Comparison of ENCODE assay signal across 9 cellular contexts in genomic region chrX:109475174-109475891, GRCh38. TPM values are rescaled to one million over a fixed set of nuclear protein-coding genes. Genes with fewer than 3 reads are reported as not detected.
A peak's percentile ranks its signal among the peaks of the same experiment; 100 is the strongest.
DNase-seq lines count a peak whose midpoint lies in the region; ATAC-seq and TF ChIP-seq lines count a peak whose summit lies in the region.
"Had no signal": no experiment of that assay in that cellular context is flagged by ENCODE, and none has a peak within 500 bp of the region (broad histone marks: within the 10 kb centered on the region; RNA-seq: fewer than 3 reads in every experiment).

No MANE protein-coding gene starts in this region.

- TF ChIP-seq EP300 in sigmoid colon (IDR thresholded peaks at IDR 0.05): no peak

- no peak overlapping the region for H3K27ac Mint-ChIP-seq in activated naive CD4-positive, alpha-beta T cell treated with anti-CD3 and anti-CD28 coated beads for 36 hours
- no peak overlapping the region for H3K27ac Mint-ChIP-seq in activated naive CD4-positive, alpha-beta T cell treated with anti-CD3 and anti-CD28 coated beads, Interleukin-2, amount 10 ng/mL, durations not matched to agents 7 days and 5 days

- CTCF ChIA-PET in activated naive CD4-positive, alpha-beta T cell treated with anti-CD3 and anti-CD28 coated beads for 36 hours (lab: Charles Lee): interaction anchor here (0.7 to 1.9 kb wide), 2 partner anchors 308 to 416 kb away, joined by 3 to 7 read pairs; no protein-coding TSS in a partner anchor
- CTCF ChIA-PET in activated naive CD4-positive, alpha-beta T cell treated with anti-CD3 and anti-CD28 coated beads, Interleukin-2, amount 10 ng/mL, durations not matched to agents 7 days and 5 days (lab: Charles Lee): interaction anchor here (3.5 kb wide), 1 partner anchor 416 kb away, joined by 15 read pairs; no protein-coding TSS in a partner anchor

- H3K9me3 Mint-ChIP-seq in activated naive CD4-positive, alpha-beta T cell treated with anti-CD3 and anti-CD28 coated beads for 36 hours: no peaks in the 10 kb centered on the region
- H3K9me3 Mint-ChIP-seq in activated naive CD4-positive, alpha-beta T cell treated with anti-CD3 and anti-CD28 coated beads, Interleukin-2, amount 10 ng/mL, durations not matched to agents 7 days and 5 days: no peaks in the 10 kb centered on the region

- H3K4me3 Mint-ChIP-seq in activated naive CD4-positive, alpha-beta T cell treated with anti-CD3 and anti-CD28 coated beads for 36 hours: no peak overlapping the region
- H3K4me3 Mint-ChIP-seq in activated naive CD4-positive, alpha-beta T cell treated with anti-CD3 and anti-CD28 coated beads, Interleukin-2, amount 10 ng/mL, durations not matched to agents 7 days and 5 days: no peak overlapping the region

- WGBS in sigmoid colon, 2 donors: 14 to 16% methylated on average over 23 of the region's 23 CpGs

- H3K27me3 ChIP-seq in adipocyte (replicated peaks; ENCODE audit: control insufficient read depth, insufficient read depth, low read length): peaks cover 55% of the 10 kb centered on the region
- H3K27me3 ChIP-seq in right atrium auricular region: no peaks in the 10 kb centered on the region
- H3K27me3 ChIP-seq in sigmoid colon: no peaks in the 10 kb centered on the region

- TF ChIP-seq CTCF in NB4 (IDR thresholded peaks at IDR 0.05; ENCODE audit: low read depth, low read length): peak; percentile 33
- peak; percentile 23 to 65 for TF ChIP-seq CTCF in right atrium auricular region (IDR thresholded peaks at IDR 0.05)
- peak; percentile 9 to 38 (median 15) for TF ChIP-seq CTCF in sigmoid colon (IDR thresholded peaks at IDR 0.05)

- no peaks in the 10 kb centered on the region for H3K4me1 ChIP-seq in adipocyte (ENCODE audit: control insufficient read depth, insufficient read depth, low read length)
- H3K4me1 ChIP-seq in right atrium auricular region: no peaks in the 10 kb centered on the region
- peaks cover 0 to 8% (median 0%) of the 10 kb centered on the region in 4 donors for H3K4me1 ChIP-seq in sigmoid colon

- H3K27ac ChIP-seq in right atrium auricular region (no peak overlapping the region), sigmoid colon (no peak overlapping the region)

- peaks cover 7% of the 10 kb centered on the region for H3K4me1 Mint-ChIP-seq in activated naive CD4-positive, alpha-beta T cell treated with anti-CD3 and anti-CD28 coated beads for 36 hours (ENCODE audit: low read depth)
- peaks cover 2% of the 10 kb centered on the region for H3K4me1 Mint-ChIP-seq in activated naive CD4-positive, alpha-beta T cell treated with anti-CD3 and anti-CD28 coated beads, Interleukin-2, amount 10 ng/mL, durations not matched to agents 7 days and 5 days

- no peak overlapping the region for H3K4me3 ChIP-seq in NB4 (ENCODE audit: low read depth, low read length)
- no peak overlapping the region for H3K4me3 ChIP-seq in adipocyte (ENCODE audit: low read length)
- H3K4me3 ChIP-seq in right atrium auricular region: no peak overlapping the region
- H3K4me3 ChIP-seq in sigmoid colon: no peak overlapping the region

- H3K27me3 Mint-ChIP-seq in activated naive CD4-positive, alpha-beta T cell treated with anti-CD3 and anti-CD28 coated beads for 36 hours (ENCODE audit: low read depth): no peaks in the 10 kb centered on the region
- H3K27me3 Mint-ChIP-seq in activated naive CD4-positive, alpha-beta T cell treated with anti-CD3 and anti-CD28 coated beads, Interleukin-2, amount 10 ng/mL, durations not matched to agents 7 days and 5 days: no peaks in the 10 kb centered on the region

- no peaks in the 10 kb centered on the region for H3K36me3 ChIP-seq in adipocyte (ENCODE audit: control insufficient read depth, insufficient read depth, low read length, severe bottlenecking)
- no peaks in the 10 kb centered on the region for H3K36me3 ChIP-seq in right atrium auricular region
- no peaks in the 10 kb centered on the region for H3K36me3 ChIP-seq in sigmoid colon

- no peak for TF ChIP-seq POLR2A in NB4 (IDR thresholded peaks at IDR 0.05; ENCODE audit: extremely low read depth, insufficient read length)
- no peak for TF ChIP-seq POLR2A in sigmoid colon (IDR thresholded peaks at IDR 0.05)

- DNase-seq in activated naive CD4-positive, alpha-beta T cell treated with anti-CD3 and anti-CD28 coated beads for 36 hours: peak; percentile 34
- DNase-seq in activated naive CD4-positive, alpha-beta T cell treated with Interleukin-2 at 50 U/mL for 16 hours: no peak
- peak; percentile 58 for DNase-seq in NB4 (ENCODE audit: low read depth)
- DNase-seq in adipocyte (ENCODE audit: low read depth): peak; percentile 64
- peak; percentile 60 for DNase-seq in right atrium auricular region (ENCODE audit: low spot score)
- DNase-seq in sigmoid colon: no peak
- no peak for DNase-seq in activated naive CD4-positive, alpha-beta T cell treated with anti-CD3 and anti-CD28 coated beads, Interleukin-2, amount 10 ng/mL, durations not matched to agents 7 days and 5 days

- H3K9ac ChIP-seq in adipocyte (ENCODE audit: low read length): no peak overlapping the region

- ATAC-seq in GM21717 (IDR thresholded peaks at IDR 0.05; ENCODE audit: unreplicated experiment): no peak

- intact Hi-C loops in activated naive CD4-positive, alpha-beta T cell treated with anti-CD3 and anti-CD28 coated beads for 36 hours (cut with micrococcal nuclease): loop anchor here (2.0 to 10.0 kb wide), 2 partner anchors 777 to 1251 kb away; no protein-coding TSS in a partner anchor
- intact Hi-C loops in sigmoid colon (cut with DNase I): no loop called here

- no peaks in the 10 kb centered on the region for H3K36me3 Mint-ChIP-seq in activated naive CD4-positive, alpha-beta T cell treated with anti-CD3 and anti-CD28 coated beads for 36 hours (ENCODE audit: low read depth)
- H3K36me3 Mint-ChIP-seq in activated naive CD4-positive, alpha-beta T cell treated with anti-CD3 and anti-CD28 coated beads, Interleukin-2, amount 10 ng/mL, durations not matched to agents 7 days and 5 days: no peaks in the 10 kb centered on the region

- H3K9me3 ChIP-seq in adipocyte (ENCODE audit: control insufficient read depth, low read length) (no peaks in the 10 kb centered on the region), right atrium auricular region (no peaks in the 10 kb centered on the region), sigmoid colon (no peaks in the 10 kb centered on the region)

RNA-seq across cellular contexts. Expression of gene GUCY2F, which starts 6.6 kb away (rescaled TPM):
- not detected for total RNA-seq in activated naive CD4-positive, alpha-beta T cell treated with anti-CD3 and anti-CD28 coated beads for 36 hours
- total RNA-seq in right atrium auricular region (not detected), sigmoid colon (under 1 TPM in 1 of 4 donors, not detected in 3; 0.28 TPM)
- polyA plus RNA-seq in sigmoid colon: not detected
- total RNA-seq: urinary bladder had no signal
- polyA plus RNA-seq: urinary bladder had no signal

Comparison
In these comparisons a context has a peak if more than half of its experiments do, and no peak if none do; other contexts are left out.
1. DNase-seq: peak in activated naive CD4-positive, alpha-beta T cell treated with anti-CD3 and anti-CD28 coated beads for 36 hours (single experiment), NB4 (single experiment), adipocyte (single experiment) and right atrium auricular region (single experiment); none in activated naive CD4-positive, alpha-beta T cell treated with Interleukin-2 at 50 U/mL for 16 hours (single experiment), sigmoid colon (single experiment) and activated naive CD4-positive, alpha-beta T cell treated with anti-CD3 and anti-CD28 coated beads, Interleukin-2, amount 10 ng/mL, durations not matched to agents 7 days and 5 days (single experiment).
2. Peak in every context shown above with its lines, with median percentiles within 50 percentile points of each other: CTCF ChIP-seq.